27 cellular contexts compared by ENCODE assay signal in the genomic region with DNA sequence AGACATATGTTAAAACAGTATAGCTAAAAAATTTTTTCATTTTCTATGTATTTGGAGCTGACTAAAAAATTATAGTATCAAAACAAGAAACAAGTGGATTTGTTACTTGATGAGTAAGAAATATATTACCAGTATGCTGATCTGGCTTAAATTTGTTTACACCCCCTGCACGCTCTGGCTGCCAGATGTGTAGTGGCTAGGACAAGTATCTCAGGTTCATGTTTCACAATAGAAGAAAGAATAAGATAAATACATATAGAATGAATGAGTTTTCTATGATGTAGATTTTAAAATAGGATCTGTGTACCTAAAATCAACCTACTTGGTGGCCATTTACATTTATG.
"Had no signal": no experiment of that assay in that cellular context is flagged by ENCODE, and none has a peak within 500 bp of the region (broad histone marks: within the 10 kb centered on the region; RNA-seq: fewer than 3 reads in every experiment).

No MANE protein-coding gene starts in this region.

- H3K27ac ChIP-seq: brain microvascular endothelial cell, esophagus muscularis mucosa, gastroesophageal sphincter, hepatocyte, pancreas, right atrium auricular region, transverse colon had no signal

- H3K9me3 ChIP-seq: esophagus muscularis mucosa, gastroesophageal sphincter, pancreas, psoas muscle, right atrium auricular region, transverse colon had no signal

- H3K27me3 ChIP-seq: brain microvascular endothelial cell, esophagus muscularis mucosa, gastroesophageal sphincter, hepatocyte, pancreas, right atrium auricular region, transverse colon had no signal

- ATAC-seq: gastroesophageal sphincter; left colon; naive thymus-derived CD4-positive, alpha-beta T cell; stimulated activated naive B cell treated with anti-CD40 and anti-IgM and Interleukin-4, amounts not matched to agents 10 μg/mL and 1 μg/mL and 100 μg/mL, for 72 hours; T-helper 17 cell had no signal

- H2AFZ ChIP-seq: hepatocyte had no signal

- H3K36me3 ChIP-seq: pancreas had no signal

- H3K4me2 ChIP-seq: hepatocyte, smooth muscle cell had no signal

- H3K4me3 ChIP-seq: esophagus muscularis mucosa, gastroesophageal sphincter, hepatocyte, pancreas, right atrium auricular region, smooth muscle cell, transverse colon had no signal

- DNase-seq: activated CD4-positive, alpha-beta T cell treated with anti-CD3 and anti-CD28 coated beads, Interleukin-2, amount 10 ng/mL, durations not matched to agents 7 days and 5 days; activated CD4-positive, CD25-positive, alpha-beta regulatory T cell treated with anti-CD3 and anti-CD28 coated beads, Interleukin-2, amount 50 U/mL, for 72 hours; activated effector memory CD4-positive, alpha-beta T cell treated with Interleukin-2 at 50 U/mL for 16 hours; activated naive CD4-positive, alpha-beta T cell treated with anti-CD3 and anti-CD28 coated beads for 36 hours; activated naive CD8-positive, alpha-beta T cell treated with anti-CD3 and anti-CD28 coated beads, Interleukin-2, amount 10 ng/mL, durations not matched to agents 7 days and 5 days; activated T-cell treated with anti-CD3 and anti-CD28 coated beads for 4 hours; activated T-cell treated with anti-CD3 and anti-CD28 coated beads, Interleukin-2, amount 50 U/mL, for 72 hours; amniotic stem cell; brain microvascular endothelial cell; caudate nucleus; left colon; mammary epithelial cell; naive thymus-derived CD4-positive, alpha-beta T cell; pancreas; stimulated activated CD4-positive, alpha-beta T cell treated with anti-CD3 and anti-CD28 coated beads, Interleukin-1b, Interleukin-23, amount 100 ng/mL, for 48 hours; stimulated activated CD4-positive, alpha-beta T cell treated with anti-CD3 and anti-CD28 coated beads, Interleukin-4, amount 100 ng/mL, for 4 hours; stimulated activated CD8-positive, alpha-beta memory T cell treated with anti-CD3 and anti-CD28 coated beads, Interleukin-4, amount 100 ng/mL, for 48 hours; stimulated activated naive B cell treated with anti-CD40 and anti-IgM and Interleukin-4, amounts not matched to agents 10 μg/mL and 1 μg/mL and 100 μg/mL, for 72 hours; T-helper 17 cell; T1000; transverse colon had no signal
